ENCODE assay signal across 1 cellular context in the genomic region with DNA sequence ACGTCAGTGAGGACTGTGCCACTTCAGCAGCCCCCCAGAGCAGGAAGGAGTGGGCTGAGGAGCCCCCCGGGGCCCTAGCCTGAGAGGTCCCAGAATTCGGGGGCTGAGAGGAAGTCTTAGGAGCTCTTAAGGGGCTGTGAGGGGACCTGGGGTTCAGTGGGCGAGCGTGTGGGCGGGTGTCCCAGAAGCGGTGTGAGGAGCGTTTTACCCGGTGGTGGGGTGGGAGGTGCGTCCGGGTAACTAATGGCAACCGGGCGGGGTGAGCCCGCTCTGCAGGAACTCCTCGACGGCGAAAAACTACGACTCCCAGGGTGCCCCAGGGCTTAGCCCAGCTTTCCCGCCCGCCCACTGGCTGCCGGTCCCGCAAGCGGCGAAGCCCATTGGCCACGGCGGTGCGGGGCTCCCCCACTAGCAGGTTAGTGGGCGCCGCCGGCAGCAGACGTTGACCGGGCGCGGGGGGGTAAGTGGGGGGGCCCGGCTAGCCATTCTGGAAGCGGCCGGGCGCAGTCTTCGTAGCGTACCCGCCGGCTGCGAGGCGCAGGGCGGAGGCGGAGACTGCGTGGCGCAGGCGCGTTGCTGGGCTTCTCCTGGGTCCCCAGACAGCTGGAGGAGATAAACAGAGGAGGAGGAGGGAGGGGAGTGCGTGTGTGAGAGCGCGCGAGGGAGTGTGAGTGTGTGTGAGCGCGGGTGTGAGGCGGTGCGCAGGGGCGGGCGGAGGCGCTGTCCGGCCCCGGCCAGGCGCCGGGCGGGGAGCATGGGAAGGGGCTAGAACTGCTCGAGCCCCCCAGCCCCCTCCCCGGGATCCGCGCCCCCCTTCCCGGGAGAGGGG.
TF ChIP-seq lines count a peak whose summit lies in the region.

A gene with protein sequence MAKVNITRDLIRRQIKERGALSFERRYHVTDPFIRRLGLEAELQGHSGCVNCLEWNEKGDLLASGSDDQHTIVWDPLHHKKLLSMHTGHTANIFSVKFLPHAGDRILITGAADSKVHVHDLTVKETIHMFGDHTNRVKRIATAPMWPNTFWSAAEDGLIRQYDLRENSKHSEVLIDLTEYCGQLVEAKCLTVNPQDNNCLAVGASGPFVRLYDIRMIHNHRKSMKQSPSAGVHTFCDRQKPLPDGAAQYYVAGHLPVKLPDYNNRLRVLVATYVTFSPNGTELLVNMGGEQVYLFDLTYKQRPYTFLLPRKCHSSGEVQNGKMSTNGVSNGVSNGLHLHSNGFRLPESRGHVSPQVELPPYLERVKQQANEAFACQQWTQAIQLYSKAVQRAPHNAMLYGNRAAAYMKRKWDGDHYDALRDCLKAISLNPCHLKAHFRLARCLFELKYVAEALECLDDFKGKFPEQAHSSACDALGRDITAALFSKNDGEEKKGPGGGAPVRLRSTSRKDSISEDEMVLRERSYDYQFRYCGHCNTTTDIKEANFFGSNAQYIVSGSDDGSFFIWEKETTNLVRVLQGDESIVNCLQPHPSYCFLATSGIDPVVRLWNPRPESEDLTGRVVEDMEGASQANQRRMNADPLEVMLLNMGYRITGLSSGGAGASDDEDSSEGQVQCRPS (plus strand): TSS at position 579 of the 829 bp plus-strand sequence. CDS start 26,423 bp downstream, outside the sequence.

TF ChIP-seq in GM12878, 131 proteins besides CTCF, POLR2A, EP300 and RAD21 (continued from another document and continues in another):
- no peak for TF ChIP-seq HDAC2 (IDR thresholded peaks at IDR 0.05)
- TF ChIP-seq BCL11A (IDR thresholded peaks at IDR 0.05; ENCODE audit: low read depth, low read length) = no peak
- peak; percentile 74; the same call in 1 of the 2 replicates for TF ChIP-seq ESRRA (IDR thresholded peaks at IDR 0.05; ENCODE audit: low read length)
- TF ChIP-seq BRCA1 (IDR thresholded peaks at IDR 0.05; ENCODE audit: low read depth, low read length) = no peak
- TF ChIP-seq KDM1A (IDR thresholded peaks at IDR 0.05; ENCODE audit: borderline replicate concordance) = no peak
- TF ChIP-seq, protein P1, sequence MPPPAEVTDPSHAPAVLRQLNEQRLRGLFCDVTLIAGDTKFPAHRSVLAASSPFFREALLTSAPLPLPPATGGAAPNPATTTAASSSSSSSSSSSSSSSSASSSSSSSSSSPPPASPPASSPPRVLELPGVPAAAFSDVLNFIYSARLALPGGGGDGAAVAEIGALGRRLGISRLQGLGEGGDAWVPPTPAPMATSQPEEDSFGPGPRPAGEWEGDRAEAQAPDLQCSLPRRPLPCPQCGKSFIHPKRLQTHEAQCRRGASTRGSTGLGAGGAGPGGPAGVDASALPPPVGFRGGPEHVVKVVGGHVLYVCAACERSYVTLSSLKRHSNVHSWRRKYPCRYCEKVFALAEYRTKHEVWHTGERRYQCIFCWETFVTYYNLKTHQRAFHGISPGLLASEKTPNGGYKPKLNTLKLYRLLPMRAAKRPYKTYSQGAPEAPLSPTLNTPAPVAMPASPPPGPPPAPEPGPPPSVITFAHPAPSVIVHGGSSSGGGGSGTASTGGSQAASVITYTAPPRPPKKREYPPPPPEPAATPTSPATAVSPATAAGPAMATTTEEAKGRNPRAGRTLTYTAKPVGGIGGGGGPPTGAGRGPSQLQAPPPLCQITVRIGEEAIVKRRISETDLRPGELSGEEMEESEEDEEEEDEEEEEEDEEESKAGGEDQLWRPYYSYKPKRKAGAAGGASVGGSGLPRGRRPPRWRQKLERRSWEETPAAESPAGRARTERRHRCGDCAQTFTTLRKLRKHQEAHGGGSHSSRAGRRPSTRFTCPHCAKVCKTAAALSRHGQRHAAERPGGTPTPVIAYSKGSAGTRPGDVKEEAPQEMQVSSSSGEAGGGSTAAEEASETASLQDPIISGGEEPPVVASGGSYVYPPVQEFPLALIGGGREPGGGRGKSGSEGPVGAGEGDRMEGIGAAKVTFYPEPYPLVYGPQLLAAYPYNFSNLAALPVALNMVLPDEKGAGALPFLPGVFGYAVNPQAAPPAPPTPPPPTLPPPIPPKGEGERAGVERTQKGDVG (CRISPR knock-in tag; IDR thresholded peaks at IDR 0.05) = no peak
- TF ChIP-seq JUND (IDR thresholded peaks at IDR 0.05; ENCODE audit: low read depth, low read length) = no peak
- no peak for TF ChIP-seq SMAD1 (IDR thresholded peaks at IDR 0.05; ENCODE audit: low read depth, partially characterized antibody)
- TF ChIP-seq TBL1XR1 (IDR thresholded peaks at IDR 0.05; ENCODE audit: low read depth, low read length) = peak; percentile 82; the same call in 1 of the 2 replicates
- TF ChIP-seq ZNF217 (IDR thresholded peaks at IDR 0.05) = peak; percentile 90
- TF ChIP-seq, protein P2, sequence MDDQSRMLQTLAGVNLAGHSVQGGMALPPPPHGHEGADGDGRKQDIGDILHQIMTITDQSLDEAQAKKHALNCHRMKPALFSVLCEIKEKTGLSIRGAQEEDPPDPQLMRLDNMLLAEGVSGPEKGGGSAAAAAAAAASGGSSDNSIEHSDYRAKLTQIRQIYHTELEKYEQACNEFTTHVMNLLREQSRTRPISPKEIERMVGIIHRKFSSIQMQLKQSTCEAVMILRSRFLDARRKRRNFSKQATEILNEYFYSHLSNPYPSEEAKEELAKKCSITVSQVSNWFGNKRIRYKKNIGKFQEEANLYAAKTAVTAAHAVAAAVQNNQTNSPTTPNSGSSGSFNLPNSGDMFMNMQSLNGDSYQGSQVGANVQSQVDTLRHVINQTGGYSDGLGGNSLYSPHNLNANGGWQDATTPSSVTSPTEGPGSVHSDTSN (IDR thresholded peaks at IDR 0.05; ENCODE audit: insufficient replicate concordance, low read depth, low read length) = peak; percentile 69
- peak; percentile 70; the same call in 1 of the 2 replicates for TF ChIP-seq NBN (IDR thresholded peaks at IDR 0.05)
- TF ChIP-seq YY1 (IDR thresholded peaks at IDR 0.05; ENCODE audit: low read depth, low read length) = peak; percentile 52; the same call in 1 of the 2 replicates
- no peak for TF ChIP-seq MEF2A (IDR thresholded peaks at IDR 0.05; ENCODE audit: insufficient read depth, low read depth, low read length)
- TF ChIP-seq DPF2 (IDR thresholded peaks at IDR 0.05) = peak; percentile 72
- peak; percentile 48 to 81; a peak in 1 of 3 replicates for TF ChIP-seq EGR1 (IDR thresholded peaks at IDR 0.05; ENCODE audit: borderline replicate concordance in 1 of 2, low read depth in 2 of 2, low read length in 2 of 2)
- no peak for TF ChIP-seq ZNF274 (IDR thresholded peaks at IDR 0.05; ENCODE audit: insufficient read depth, insufficient read length)
- no peak for TF ChIP-seq SREBF2 (IDR thresholded peaks at IDR 0.05; ENCODE audit: low read length)
- no peak for TF ChIP-seq ETV6 (conservative IDR thresholded peaks at IDR 0.05 in 1 of 2, IDR thresholded peaks at IDR 0.05 in 1 of 2; ENCODE audit: borderline replicate concordance in 1 of 2, low read depth in 1 of 2)
- no peak for TF ChIP-seq CHD1 (IDR thresholded peaks at IDR 0.05; ENCODE audit: low read depth, low read length)
- TF ChIP-seq, protein P3, sequence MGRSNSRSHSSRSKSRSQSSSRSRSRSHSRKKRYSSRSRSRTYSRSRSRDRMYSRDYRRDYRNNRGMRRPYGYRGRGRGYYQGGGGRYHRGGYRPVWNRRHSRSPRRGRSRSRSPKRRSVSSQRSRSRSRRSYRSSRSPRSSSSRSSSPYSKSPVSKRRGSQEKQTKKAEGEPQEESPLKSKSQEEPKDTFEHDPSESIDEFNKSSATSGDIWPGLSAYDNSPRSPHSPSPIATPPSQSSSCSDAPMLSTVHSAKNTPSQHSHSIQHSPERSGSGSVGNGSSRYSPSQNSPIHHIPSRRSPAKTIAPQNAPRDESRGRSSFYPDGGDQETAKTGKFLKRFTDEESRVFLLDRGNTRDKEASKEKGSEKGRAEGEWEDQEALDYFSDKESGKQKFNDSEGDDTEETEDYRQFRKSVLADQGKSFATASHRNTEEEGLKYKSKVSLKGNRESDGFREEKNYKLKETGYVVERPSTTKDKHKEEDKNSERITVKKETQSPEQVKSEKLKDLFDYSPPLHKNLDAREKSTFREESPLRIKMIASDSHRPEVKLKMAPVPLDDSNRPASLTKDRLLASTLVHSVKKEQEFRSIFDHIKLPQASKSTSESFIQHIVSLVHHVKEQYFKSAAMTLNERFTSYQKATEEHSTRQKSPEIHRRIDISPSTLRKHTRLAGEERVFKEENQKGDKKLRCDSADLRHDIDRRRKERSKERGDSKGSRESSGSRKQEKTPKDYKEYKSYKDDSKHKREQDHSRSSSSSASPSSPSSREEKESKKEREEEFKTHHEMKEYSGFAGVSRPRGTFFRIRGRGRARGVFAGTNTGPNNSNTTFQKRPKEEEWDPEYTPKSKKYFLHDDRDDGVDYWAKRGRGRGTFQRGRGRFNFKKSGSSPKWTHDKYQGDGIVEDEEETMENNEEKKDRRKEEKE (IDR thresholded peaks at IDR 0.05) = no peak
- TF ChIP-seq IKZF2 (IDR thresholded peaks at IDR 0.05) = no peak
- no peak for TF ChIP-seq JUNB (IDR thresholded peaks at IDR 0.05)
- no peak for TF ChIP-seq ZZZ3 (IDR thresholded peaks at IDR 0.05; ENCODE audit: control insufficient read depth, insufficient read length, low read depth)
- peak; percentile 38; the same call in 1 of the 2 replicates for TF ChIP-seq NR2C1 (IDR thresholded peaks at IDR 0.05)
- TF ChIP-seq ATF7 (IDR thresholded peaks at IDR 0.05; ENCODE audit: low read depth) = 0 out of 2 replicates have a peak, but pooled peaks have one; percentile 15
- TF ChIP-seq HCFC1 (IDR thresholded peaks at IDR 0.05; ENCODE audit: low read length) = peak; percentile 93
- TF ChIP-seq CEBPZ (IDR thresholded peaks at IDR 0.05; ENCODE audit: low read depth, low read length) = no peak
- TF ChIP-seq BHLHE40 (IDR thresholded peaks at IDR 0.05; ENCODE audit: borderline replicate concordance in 1 of 2, low read depth in 2 of 2, low read length in 1 of 2) = peak; percentile 66 to 87
- no peak for TF ChIP-seq EZH2 (IDR thresholded peaks at IDR 0.05; ENCODE audit: borderline replicate concordance, control insufficient read depth, low read depth, low read length)
- TF ChIP-seq BMI1 (IDR thresholded peaks at IDR 0.05; ENCODE audit: borderline replicate concordance) = peak; percentile 92
- no peak for TF ChIP-seq MEF2B (IDR thresholded peaks at IDR 0.05; ENCODE audit: partially characterized antibody, poor library complexity, severe bottlenecking)
- peak; percentile 58; the same call in 1 of the 2 replicates for TF ChIP-seq BACH1 (IDR thresholded peaks at IDR 0.05; ENCODE audit: borderline replicate concordance)
- TF ChIP-seq PAX5 (IDR thresholded peaks at IDR 0.05; ENCODE audit: borderline replicate concordance, low read depth, low read length) = no peak
- TF ChIP-seq CBX5 (IDR thresholded peaks at IDR 0.05; ENCODE audit: low read depth) = no peak
- TF ChIP-seq, protein P4, sequence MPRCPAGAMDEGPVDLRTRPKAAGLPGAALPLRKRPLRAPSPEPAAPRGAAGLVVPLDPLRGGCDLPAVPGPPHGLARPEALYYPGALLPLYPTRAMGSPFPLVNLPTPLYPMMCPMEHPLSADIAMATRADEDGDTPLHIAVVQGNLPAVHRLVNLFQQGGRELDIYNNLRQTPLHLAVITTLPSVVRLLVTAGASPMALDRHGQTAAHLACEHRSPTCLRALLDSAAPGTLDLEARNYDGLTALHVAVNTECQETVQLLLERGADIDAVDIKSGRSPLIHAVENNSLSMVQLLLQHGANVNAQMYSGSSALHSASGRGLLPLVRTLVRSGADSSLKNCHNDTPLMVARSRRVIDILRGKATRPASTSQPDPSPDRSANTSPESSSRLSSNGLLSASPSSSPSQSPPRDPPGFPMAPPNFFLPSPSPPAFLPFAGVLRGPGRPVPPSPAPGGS (IDR thresholded peaks at IDR 0.05; ENCODE audit: borderline replicate concordance, insufficient read depth, low read depth, low read length, poor library complexity, severe bottlenecking) = no peak
- peak; percentile 96 for TF ChIP-seq IKZF1 (conservative IDR thresholded peaks at IDR 0.05)
- no peak for TF ChIP-seq SUZ12 (IDR thresholded peaks at IDR 0.05; ENCODE audit: unreplicated experiment)
- no peak for TF ChIP-seq USF2 (IDR thresholded peaks at IDR 0.05; ENCODE audit: borderline replicate concordance, low read depth, low read length)
- no peak; the same call in 1 of the 2 replicates for TF ChIP-seq ZBTB33 (IDR thresholded peaks at IDR 0.05)
- no peak for TF ChIP-seq CBFB (IDR thresholded peaks at IDR 0.05; ENCODE audit: low read depth)
- no peak for TF ChIP-seq POLR2AphosphoS5 (IDR thresholded peaks at IDR 0.05; ENCODE audit: low read length)
- TF ChIP-seq SUPT20H (IDR thresholded peaks at IDR 0.05; ENCODE audit: borderline replicate concordance, control insufficient read depth, low read depth, low read length) = no peak
